In genomic region chr2:109280804-109281203, GRCh38 we compare ENCODE assay signal across 18 cellular contexts.
DNase-seq lines count a peak whose midpoint lies in the region; ATAC-seq and TF ChIP-seq lines count a peak whose summit lies in the region.
"Had no signal": no experiment of that assay in that cellular context is flagged by ENCODE, and none has a peak within 500 bp of the region (broad histone marks: within the 10 kb centered on the region; RNA-seq: fewer than 3 reads in every experiment).

No MANE protein-coding gene starts in this region.

- no peak overlapping the region for H3K4me2 ChIP-seq in Karpas-422 (ENCODE audit: low read depth, low read length, poor library complexity, severe bottlenecking)

- no peaks in the 10 kb centered on the region for H3K36me3 ChIP-seq in Karpas-422 (ENCODE audit: insufficient read depth, low read length)
- H3K36me3 ChIP-seq: HAP-1, ovary, upper lobe of left lung had no signal

- ATAC-seq in left lobe of liver (peak; percentile 44), GM18867 (IDR thresholded peaks at IDR 0.05; ENCODE audit: unreplicated experiment) (no peak), HG02885 (IDR thresholded peaks at IDR 0.05; ENCODE audit: poor library complexity, unreplicated experiment) (no peak), GM19467 (IDR thresholded peaks at IDR 0.05; ENCODE audit: unreplicated experiment) (no peak)

- DNase-seq in DMS79 treated with DMSO at 0.1 percent for 48 hours (lab: John Stamatoyannopoulos, UW) (peak; percentile 69), Karpas-422 (peak; percentile 79), astrocyte of the spinal cord (ENCODE audit: low read depth, low spot score) (no peak), left lobe of liver (ENCODE audit: low spot score) (no peak), hypothalamus (lab: John Stamatoyannopoulos, UW) (no peak)
- DNase-seq: activated CD4-positive, alpha-beta T cell treated with anti-CD3 and anti-CD28 coated beads for 4 hours; activated T-cell treated with anti-CD3 and anti-CD28 coated beads, Interleukin-2, amount 50 U/mL, for 1 hour; central memory CD4-positive, alpha-beta T cell; KG1; NCI-H82; ovary; SHP77; stimulated activated naive CD4-positive, alpha-beta T cell treated with Interleukin-2 at 50 U/mL for 16 hours; upper lobe of left lung had no signal

- no peak overlapping the region; the same call in 1 of the 2 replicates for H3K4me3 ChIP-seq in Karpas-422 (ENCODE audit: low read length)
- H3K4me3 ChIP-seq in astrocyte of the spinal cord (ENCODE audit: low read depth, low read length) = no peak overlapping the region
- H3K4me3 ChIP-seq: HAP-1, ovary, upper lobe of left lung had no signal

- peak; percentile 22 for TF ChIP-seq CTCF in astrocyte of the spinal cord (IDR thresholded peaks at IDR 0.05; ENCODE audit: low read depth, low read length)

- H3K27me3 ChIP-seq in Karpas-422 (ENCODE audit: low read length) = no peaks in the 10 kb centered on the region
- H3K27me3 ChIP-seq: ovary, upper lobe of left lung had no signal

- no peaks in the 10 kb centered on the region for H3K9me3 ChIP-seq in Karpas-422 (ENCODE audit: low read length)
- H3K9me3 ChIP-seq: HAP-1, ovary, upper lobe of left lung had no signal

- in situ Hi-C loops in astrocyte of the spinal cord (cut with HindIII; ENCODE audit: low sequenced_read_pairs) = no loop called here

- H3K79me2 ChIP-seq in Karpas-422 (ENCODE audit: low read length) = no peaks in the 10 kb centered on the region

- H3K9ac ChIP-seq in Karpas-422 (ENCODE audit: low read length) = peak overlapping the region; percentile 7; the same call in 1 of the 2 replicates

- no peaks in the 10 kb centered on the region for H3K9me2 ChIP-seq in Karpas-422 (replicated peaks; ENCODE audit: insufficient read depth, low read length)

- H2AFZ ChIP-seq in Karpas-422 (ENCODE audit: low read length) = no peak overlapping the region

- peaks cover 26% of the 10 kb centered on the region for H3K4me1 ChIP-seq in Karpas-422 (ENCODE audit: low read length)
- H3K4me1 ChIP-seq: HAP-1 had no signal

- no peak overlapping the region for H3K27ac ChIP-seq in Karpas-422 (ENCODE audit: low read length)
- H3K27ac ChIP-seq: ovary had no signal

- no peaks in the 10 kb centered on the region for H4K20me1 ChIP-seq in Karpas-422 (ENCODE audit: insufficient read depth, low read depth, low read length)

Comparison
In these comparisons a context has a peak if more than half of its experiments do, and no peak if none do; other contexts are left out.
1. DNase-seq: peak in DMS79 treated with DMSO at 0.1 percent for 48 hours (single experiment) and Karpas-422 (single experiment); none in astrocyte of the spinal cord (single experiment), left lobe of liver (single experiment) and hypothalamus (0 of 51).